In genomic region chr19:18440421-18440877, GRCh38 we compare ENCODE assay signal across 1 cellular context.
TF ChIP-seq lines count a peak whose summit lies in the region.

No MANE protein-coding gene starts in this region.

TF ChIP-seq in IMR-90, 13 proteins besides CTCF, POLR2A, EP300 and RAD21:
- TF ChIP-seq RFX5 (IDR thresholded peaks at IDR 0.05; ENCODE audit: low read depth, low read length) = no peak
- TF ChIP-seq FOS (IDR thresholded peaks at IDR 0.05; ENCODE audit: low read depth, low read length) = no peak
- TF ChIP-seq RCOR1 (IDR thresholded peaks at IDR 0.05; ENCODE audit: insufficient replicate concordance, low read length) = no peak
- no peak for TF ChIP-seq ELK1 (IDR thresholded peaks at IDR 0.05; ENCODE audit: borderline replicate concordance, low read depth, low read length)
- TF ChIP-seq MXI1 (IDR thresholded peaks at IDR 0.05; ENCODE audit: borderline replicate concordance, low read depth, low read length) = no peak
- no peak for TF ChIP-seq USF2 (IDR thresholded peaks at IDR 0.05; ENCODE audit: low read depth, low read length)
- no peak for TF ChIP-seq CHD1 (IDR thresholded peaks at IDR 0.05; ENCODE audit: low read depth, low read length)
- TF ChIP-seq NFE2L2 (IDR thresholded peaks at IDR 0.05; ENCODE audit: low read depth, low read length) = no peak
- TF ChIP-seq BHLHE40 (IDR thresholded peaks at IDR 0.05; ENCODE audit: low read depth, low read length) = no peak
- TF ChIP-seq MAZ (IDR thresholded peaks at IDR 0.05; ENCODE audit: borderline replicate concordance, low read depth, low read length) = no peak
- TF ChIP-seq MAFK (IDR thresholded peaks at IDR 0.05; ENCODE audit: low read depth, low read length) = no peak
- no peak for TF ChIP-seq SMC3 (IDR thresholded peaks at IDR 0.05; ENCODE audit: low read depth, low read length)
- TF ChIP-seq CEBPB (IDR thresholded peaks at IDR 0.05; ENCODE audit: low read depth, low read length) = no peak
TF ChIP-seq in IMR-90: peak in this region for 0.
